Comparison of ENCODE assay signal across 31 cellular contexts in the genomic region with DNA sequence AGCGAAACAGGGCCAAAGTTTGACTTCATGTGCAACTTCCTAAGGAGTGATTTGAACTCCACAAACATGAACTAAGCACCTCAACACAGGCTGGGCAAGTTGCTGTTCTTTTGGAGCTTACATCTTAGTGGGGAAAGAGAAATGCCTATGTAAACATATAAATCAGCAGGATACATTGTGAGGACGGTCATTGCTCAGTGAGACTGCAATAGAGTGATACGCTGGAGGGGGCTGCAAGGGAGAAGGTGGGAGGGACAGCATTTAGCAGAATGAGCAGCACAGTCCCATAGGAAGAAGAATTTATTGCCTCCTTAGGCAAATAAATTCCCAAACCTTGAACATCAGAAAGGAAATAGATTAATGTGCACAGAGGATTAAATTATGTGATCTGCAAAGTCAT.
DNase-seq lines count a peak whose midpoint lies in the region; ATAC-seq and TF ChIP-seq lines count a peak whose summit lies in the region.
"Had no signal": no experiment of that assay in that cellular context is flagged by ENCODE, and none has a peak within 500 bp of the region (broad histone marks: within the 10 kb centered on the region; RNA-seq: fewer than 3 reads in every experiment).

No MANE protein-coding gene starts in this region.

- intact Hi-C loops in left ventricle myocardium inferior (cut with micrococcal nuclease) = no loop called here

- peaks cover 61% of the 10 kb centered on the region for H3K79me2 ChIP-seq in hepatocyte

- no peaks in the 10 kb centered on the region for H3K9me3 Mint-ChIP-seq in HFFc6
- peaks cover 0 to 3% (median 0%) of the 10 kb centered on the region in 5 experiments for H3K9me3 Mint-ChIP-seq in brain
- H3K9me3 Mint-ChIP-seq: activated naive CD4-positive, alpha-beta T cell treated with anti-CD3 and anti-CD28 coated beads for 36 hours; activated T-helper 1 cell treated with anti-CD3 and anti-CD28 coated beads, Interleukin-12 subunit alpha, Interleukin-12 subunit beta, Interleukin-2, Interleukin-4 antibody, amounts not matched to agents 30 ng/mL and 10 ng/mL and 1 ng/mL, durations not matched to agents 14 hours and 24 hours and 36 hours; natural killer cell had no signal

- H3K36me3 ChIP-seq in hepatocyte (replicated peaks; ENCODE audit: insufficient read depth, low read depth) = no peaks in the 10 kb centered on the region
- no peaks in the 10 kb centered on the region for H3K36me3 ChIP-seq in left ventricle myocardium inferior
- H3K36me3 ChIP-seq: adrenal gland, colonic mucosa, HAP-1, ovary, Peyer's patch, SJCRH30, stomach, tibial artery had no signal

- H3K4me2 ChIP-seq in hepatocyte = peak overlapping the region; percentile 35

- ATAC-seq in HG02588 (IDR thresholded peaks at IDR 0.05; ENCODE audit: unreplicated experiment) = no peak
- ATAC-seq: activated CD4-positive, CD25-positive, alpha-beta regulatory T cell treated with anti-CD3 and anti-CD28 coated beads, Interleukin-2, amount 50 U/mL, for 24 hours; natural killer cell had no signal

- DNase-seq in A172 (ENCODE audit: low spot score) = peak; percentile 58
- no peak for DNase-seq in HFFc6
- DNase-seq in hepatocyte (ENCODE audit: low spot score) = no peak
- DNase-seq in NCI-H2081 (lab: John Stamatoyannopoulos, UW) = no peak
- no peak for DNase-seq in SHP77 (lab: John Stamatoyannopoulos, UW)
- no peak for DNase-seq in left ventricle myocardium inferior
- DNase-seq: activated CD4-positive, alpha-beta T cell treated with anti-CD3 and anti-CD28 coated beads, Interleukin-2, amount 50 U/mL, for 48 hours; activated naive CD4-positive, alpha-beta T cell treated with anti-CD3 and anti-CD28 coated beads for 36 hours; colonic mucosa; DMS53; GDM1; KG1; MM.1S; natural killer cell; NCI-H1436; NCI-H524; ovary; retina; SJCRH30; small intestine; stimulated activated CD4-positive, alpha-beta T cell treated with anti-CD3 and anti-CD28 coated beads, Interleukin-1b, Interleukin-23, amount 100 ng/mL, for 48 hours; stomach; T-helper 1 cell; tibial artery had no signal

- H3K36me3 Mint-ChIP-seq in HFFc6 (ENCODE audit: low read depth) = no peaks in the 10 kb centered on the region; the same call in 1 of the 2 replicates
- no peaks in the 10 kb centered on the region for H3K36me3 Mint-ChIP-seq in brain
- H3K36me3 Mint-ChIP-seq: natural killer cell had no signal

- H3K27me3 Mint-ChIP-seq in HFFc6 (ENCODE audit: insufficient read depth) (no peaks in the 10 kb centered on the region), brain (no peaks in the 10 kb centered on the region)

- H3K9me2 ChIP-seq in hepatocyte (replicated peaks; ENCODE audit: insufficient read depth) = no peaks in the 10 kb centered on the region

- WGBS in hepatocyte (ENCODE audit: low lambda C conversion rate, missing lambda C conversion rate) = 52% methylated on average over 3 of the region's 3 CpGs

- H3K9me3 ChIP-seq in hepatocyte (ENCODE audit: low read depth) = no peaks in the 10 kb centered on the region
- no peaks in the 10 kb centered on the region for H3K9me3 ChIP-seq in left ventricle myocardium inferior (replicated peaks)
- H3K9me3 ChIP-seq: adrenal gland, colonic mucosa, HAP-1, ovary, Peyer's patch, SJCRH30, stomach, tibial artery had no signal

- TF ChIP-seq CTCF in HFFc6 (IDR thresholded peaks at IDR 0.05) = no peak
- no peak for TF ChIP-seq CTCF in brain (conservative IDR thresholded peaks at IDR 0.05)
- TF ChIP-seq CTCF in hepatocyte (IDR thresholded peaks at IDR 0.05; ENCODE audit: poor library complexity) = no peak
- no peak for TF ChIP-seq CTCF in left ventricle myocardium inferior (IDR thresholded peaks at IDR 0.05; ENCODE audit: borderline replicate concordance)

- H3K4me1 Mint-ChIP-seq in HFFc6 (ENCODE audit: low read depth) (peaks cover 80% of the 10 kb centered on the region), brain (peaks cover 71% of the 10 kb centered on the region)

- H3K27me3 ChIP-seq in hepatocyte = no peaks in the 10 kb centered on the region
- no peaks in the 10 kb centered on the region for H3K27me3 ChIP-seq in left ventricle myocardium inferior (ENCODE audit: low read depth)
- H3K27me3 ChIP-seq: adrenal gland, colonic mucosa, ovary, Peyer's patch, SJCRH30, stomach, tibial artery had no signal

- H3K4me3 Mint-ChIP-seq in HFFc6 (peak overlapping the region; percentile 8; the same call in 1 of the 2 replicates), brain (peak overlapping the region in 2 of 5 experiments; percentile 8 to 22)
- H3K4me3 Mint-ChIP-seq: activated naive CD4-positive, alpha-beta T cell treated with anti-CD3 and anti-CD28 coated beads for 36 hours; activated T-helper 1 cell treated with anti-CD3 and anti-CD28 coated beads, Interleukin-12 subunit alpha, Interleukin-12 subunit beta, Interleukin-2, Interleukin-4 antibody, amounts not matched to agents 30 ng/mL and 10 ng/mL and 1 ng/mL, durations not matched to agents 14 hours and 24 hours and 36 hours; natural killer cell had no signal

- H3K27ac Mint-ChIP-seq in HFFc6 (peak overlapping the region; percentile 67), brain (peak overlapping the region; percentile 16 to 95 (median 82))
- H3K27ac Mint-ChIP-seq: activated naive CD4-positive, alpha-beta T cell treated with anti-CD3 and anti-CD28 coated beads for 36 hours; activated T-helper 1 cell treated with anti-CD3 and anti-CD28 coated beads, Interleukin-12 subunit alpha, Interleukin-12 subunit beta, Interleukin-2, Interleukin-4 antibody, amounts not matched to agents 30 ng/mL and 10 ng/mL and 1 ng/mL, durations not matched to agents 14 hours and 24 hours and 36 hours; natural killer cell had no signal

- H2AFZ ChIP-seq in hepatocyte = no peak overlapping the region

- H3K4me3 ChIP-seq in hepatocyte (no peak overlapping the region), left ventricle myocardium inferior (no peak overlapping the region)
- H3K4me3 ChIP-seq: adrenal gland, colonic mucosa, HAP-1, ovary, Peyer's patch, SJCRH30, stomach, tibial artery had no signal

- H3K27ac ChIP-seq in hepatocyte (peak overlapping the region; percentile 81), left ventricle myocardium inferior (replicated peaks) (no peak overlapping the region)
- H3K27ac ChIP-seq: colonic mucosa, ovary, Peyer's patch, SJCRH30, tibial artery had no signal

- H4K20me1 ChIP-seq in hepatocyte (ENCODE audit: insufficient read depth, poor library complexity, severe bottlenecking) = no peaks in the 10 kb centered on the region

- H3K4me1 ChIP-seq in hepatocyte (ENCODE audit: insufficient read depth) = peaks cover 54% of the 10 kb centered on the region
- H3K4me1 ChIP-seq in left ventricle myocardium inferior = peaks cover 25% of the 10 kb centered on the region
- H3K4me1 ChIP-seq: colonic mucosa, HAP-1, Peyer's patch had no signal
